1 cellular context compared by ENCODE assay signal in the genomic region with DNA sequence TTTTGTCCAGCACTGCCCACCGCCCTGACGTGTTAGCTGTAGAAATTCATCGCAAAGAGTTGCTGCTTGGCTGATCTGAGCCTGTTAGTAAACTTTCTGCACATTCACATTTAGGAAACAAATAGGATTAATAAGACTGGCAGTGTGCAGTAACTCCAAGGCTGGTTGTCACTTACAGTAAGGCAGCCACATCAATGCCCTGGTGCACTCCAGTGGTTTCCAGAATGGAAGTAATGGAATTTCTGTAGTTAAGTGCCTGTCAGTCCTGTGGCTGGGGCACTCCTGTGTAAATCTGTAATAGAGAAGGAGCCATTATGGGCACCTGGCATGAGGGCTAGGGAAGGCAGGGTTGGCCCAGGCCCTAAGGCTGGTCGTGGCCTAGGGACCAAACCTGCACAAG.
TF ChIP-seq lines count a peak whose summit lies in the region.

No MANE protein-coding gene starts in this region.

TF ChIP-seq in IMR-90, 13 proteins besides CTCF, POLR2A, EP300 and RAD21:
- no peak for TF ChIP-seq BHLHE40 (IDR thresholded peaks at IDR 0.05; ENCODE audit: low read depth, low read length)
- TF ChIP-seq CHD1 (IDR thresholded peaks at IDR 0.05; ENCODE audit: low read depth, low read length), result no peak
- TF ChIP-seq SMC3 (IDR thresholded peaks at IDR 0.05; ENCODE audit: low read depth, low read length), result no peak
- TF ChIP-seq MAFK (IDR thresholded peaks at IDR 0.05; ENCODE audit: low read depth, low read length), result no peak
- TF ChIP-seq MXI1 (IDR thresholded peaks at IDR 0.05; ENCODE audit: borderline replicate concordance, low read depth, low read length), result no peak
- TF ChIP-seq RCOR1 (IDR thresholded peaks at IDR 0.05; ENCODE audit: insufficient replicate concordance, low read length), result no peak
- no peak for TF ChIP-seq CEBPB (IDR thresholded peaks at IDR 0.05; ENCODE audit: low read depth, low read length)
TF ChIP-seq in IMR-90: peak in this region for 0.
